Comparison of ENCODE assay signal across 1 cellular context in genomic region chr3:9779197-9779596, GRCh38.
TF ChIP-seq lines count a peak whose summit lies in the region.

No MANE protein-coding gene starts in this region.

TF ChIP-seq in GM23338, 12 proteins besides CTCF, POLR2A, EP300 and RAD21:
- TF ChIP-seq NANOG (IDR thresholded peaks at IDR 0.05; ENCODE audit: borderline replicate concordance) (no peak), ZNF331 (CRISPR knock-in tag; IDR thresholded peaks at IDR 0.05; ENCODE audit: low read depth) (no peak), POLR2AphosphoS5 (IDR thresholded peaks at IDR 0.05; ENCODE audit: low read depth) (no peak), EZH2 (IDR thresholded peaks at IDR 0.05; ENCODE audit: low read depth, unreplicated experiment) (no peak), ZNF462 (CRISPR knock-in tag; IDR thresholded peaks at IDR 0.05) (no peak), REST (IDR thresholded peaks at IDR 0.05; ENCODE audit: unreplicated experiment) (no peak), EZH2phosphoT487 (IDR thresholded peaks at IDR 0.05; ENCODE audit: unreplicated experiment) (no peak), CREB1 (CRISPR knock-in tag; IDR thresholded peaks at IDR 0.05; ENCODE audit: low read depth) (no peak)
